ENCODE assay signal across 10 cellular contexts in the genomic region with DNA sequence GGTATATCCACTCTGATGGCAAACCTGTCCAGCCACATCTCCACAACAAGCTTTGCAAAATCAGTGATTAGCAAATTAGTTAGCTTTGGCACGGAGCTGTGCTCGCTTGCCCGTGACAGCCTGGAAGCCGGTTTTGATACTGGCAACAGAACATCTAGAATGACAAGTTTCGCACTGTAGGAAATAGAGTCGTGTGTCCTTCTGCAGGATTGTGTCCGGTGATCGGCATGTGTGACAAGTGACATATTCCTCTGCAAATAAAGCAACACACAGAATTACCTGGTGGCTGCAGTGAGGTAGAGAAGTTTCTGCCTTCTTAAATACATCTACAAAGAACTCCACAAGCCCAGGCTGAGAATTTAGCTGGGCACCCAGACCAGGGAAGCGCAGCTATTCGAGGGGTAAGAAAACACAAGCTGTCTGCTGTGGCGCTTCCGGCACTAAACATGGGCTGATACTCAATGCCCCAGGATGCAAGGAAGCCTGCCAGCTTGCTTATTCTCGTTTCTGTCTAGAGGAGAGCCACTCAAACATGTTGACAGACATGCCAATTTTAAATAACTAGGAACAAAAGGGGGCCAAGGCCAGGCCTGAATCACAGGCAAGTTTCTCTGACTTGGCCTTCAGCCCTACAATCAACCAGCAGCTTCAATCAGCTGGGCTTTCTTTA. TPM values are rescaled to one million over a fixed set of nuclear protein-coding genes. Genes with fewer than 3 reads are reported as not detected.
DNase-seq lines count a peak whose midpoint lies in the region; ATAC-seq and TF ChIP-seq lines count a peak whose summit lies in the region.
"Had no signal": no experiment of that assay in that cellular context is flagged by ENCODE, and none has a peak within 500 bp of the region (broad histone marks: within the 10 kb centered on the region; RNA-seq: fewer than 3 reads in every experiment).

No MANE protein-coding gene starts in this region.

- WGBS in endodermal cell (ENCODE audit: insufficient coverage in 1 of 2, insufficient read length in 1 of 2), 2 experiments, result 97 to 98% methylated on average over 5 to 13 of the region's 13 CpGs
- 49 to 78% (median 59%) methylated on average over 13 of the region's 13 CpGs for WGBS in psoas muscle, 3 donors

- peak overlapping the region; percentile 11 for H3K27ac Mint-ChIP-seq in activated CD4-positive, alpha-beta T cell treated with anti-CD3 and anti-CD28 coated beads, Interleukin-2, amount 10 ng/mL, durations not matched to agents 24 days and 14 days
- peak overlapping the region; percentile 16 for H3K27ac Mint-ChIP-seq in endodermal cell

- intact Hi-C loops in activated CD4-positive, alpha-beta T cell treated with anti-CD3 and anti-CD28 coated beads, Interleukin-2, amount 10 ng/mL, durations not matched to agents 24 days and 14 days (cut with micrococcal nuclease), result no loop called here
- intact Hi-C loops in psoas muscle (cut with DNase I), result no loop called here

- ATAC-seq in psoas muscle (peak in 3 of 4 donors; percentile 19 to 55 (median 53)), HG02973 (IDR thresholded peaks at IDR 0.05; ENCODE audit: unreplicated experiment) (no peak), HG03457 (IDR thresholded peaks at IDR 0.05; ENCODE audit: unreplicated experiment) (no peak)

- H3K27me3 Mint-ChIP-seq in activated CD4-positive, alpha-beta T cell treated with anti-CD3 and anti-CD28 coated beads, Interleukin-2, amount 10 ng/mL, durations not matched to agents 24 days and 14 days, result no peaks in the 10 kb centered on the region
- H3K27me3 Mint-ChIP-seq in endodermal cell (ENCODE audit: insufficient read depth), result no peaks in the 10 kb centered on the region

- H3K36me3 ChIP-seq in endodermal cell (ENCODE audit: control insufficient read depth, insufficient read depth, low read length) (peaks cover 81% of the 10 kb centered on the region), psoas muscle (ENCODE audit: insufficient read depth in 1 of 2, low read depth in 1 of 2) (peaks cover 23 to 98% of the 10 kb centered on the region in 2 donors)

- no peak overlapping the region for H3K4me3 Mint-ChIP-seq in activated CD4-positive, alpha-beta T cell treated with anti-CD3 and anti-CD28 coated beads, Interleukin-2, amount 10 ng/mL, durations not matched to agents 24 days and 14 days
- H3K4me3 Mint-ChIP-seq in endodermal cell, result no peak overlapping the region

- no peak for DNase-seq in activated CD4-positive, alpha-beta T cell treated with anti-CD3 and anti-CD28 coated beads, Interleukin-2, amount 10 ng/mL, durations not matched to agents 24 days and 14 days
- no peak for DNase-seq in activated CD4-positive, alpha-beta T cell treated with anti-CD3 and anti-CD28 coated beads, Interleukin-2, amount 50 U/mL, for 48 hours
- peak; percentile 41 for DNase-seq in NCI-H2196 treated with DMSO at 0.1 percent for 48 hours (lab: John Stamatoyannopoulos, UW; ENCODE audit: unreplicated experiment)
- DNase-seq in endodermal cell, result no peak
- no peak for DNase-seq in psoas muscle
- no peak for DNase-seq in HCEC 1CT
- DNase-seq: islet precursor cell had no signal

- H3K9me3 Mint-ChIP-seq in activated CD4-positive, alpha-beta T cell treated with anti-CD3 and anti-CD28 coated beads, Interleukin-2, amount 10 ng/mL, durations not matched to agents 24 days and 14 days, result no peaks in the 10 kb centered on the region
- H3K9me3 Mint-ChIP-seq in endodermal cell, result no peaks in the 10 kb centered on the region

- H3K9me3 ChIP-seq in endodermal cell (ENCODE audit: control insufficient read depth, low read length) (no peaks in the 10 kb centered on the region), psoas muscle (no peaks in the 10 kb centered on the region)
- H3K9me3 ChIP-seq: neutrophil had no signal

- H3K4me1 Mint-ChIP-seq in activated CD4-positive, alpha-beta T cell treated with anti-CD3 and anti-CD28 coated beads, Interleukin-2, amount 10 ng/mL, durations not matched to agents 24 days and 14 days, result peaks cover 11% of the 10 kb centered on the region
- no peaks in the 10 kb centered on the region for H3K4me1 Mint-ChIP-seq in endodermal cell

- no peak overlapping the region for H3K27ac ChIP-seq in endodermal cell (ENCODE audit: low read depth, low read length)
- peak overlapping the region; percentile 58 for H3K27ac ChIP-seq in psoas muscle
- H3K27ac ChIP-seq: neutrophil had no signal

- H3K4me3 ChIP-seq in endodermal cell (ENCODE audit: low read length) (no peak overlapping the region), psoas muscle (no peak overlapping the region)

- no peaks in the 10 kb centered on the region for H3K27me3 ChIP-seq in endodermal cell (ENCODE audit: control insufficient read depth, insufficient read depth, low read length, poor library complexity, severe bottlenecking)
- no peaks in the 10 kb centered on the region for H3K27me3 ChIP-seq in psoas muscle (ENCODE audit: insufficient read depth in 3 of 3, low read length in 2 of 3)
- H3K27me3 ChIP-seq: neutrophil had no signal

- H3K4me1 ChIP-seq in endodermal cell (ENCODE audit: control insufficient read depth, insufficient read depth, low read length) (no peaks in the 10 kb centered on the region), psoas muscle (peaks cover 15% of the 10 kb centered on the region)

- H3K36me3 Mint-ChIP-seq in activated CD4-positive, alpha-beta T cell treated with anti-CD3 and anti-CD28 coated beads, Interleukin-2, amount 10 ng/mL, durations not matched to agents 24 days and 14 days (ENCODE audit: low read depth), result peaks cover 68% of the 10 kb centered on the region
- H3K36me3 Mint-ChIP-seq in endodermal cell (ENCODE audit: low read depth), result peaks cover 76% of the 10 kb centered on the region

- no peak for TF ChIP-seq CTCF in endodermal cell (conservative IDR thresholded peaks at IDR 0.05)
- TF ChIP-seq CTCF in psoas muscle (IDR thresholded peaks at IDR 0.05), result no peak

- no peak overlapping the region for H3K9ac ChIP-seq in endodermal cell (ENCODE audit: extremely low read depth, low read length, poor library complexity, severe bottlenecking)

RNA-seq across cellular contexts. Expression of a gene that starts 22.3 kb away (rescaled TPM):
- total RNA-seq in activated CD4-positive, alpha-beta T cell treated with anti-CD3 and anti-CD28 coated beads, Interleukin-2, amount 10 ng/mL, durations not matched to agents 24 days and 14 days, result 106 and 107 TPM in 2 replicates
- total RNA-seq in endodermal cell, result 100 to 1,000 TPM; 106 to 144 TPM
- 89.9 TPM for polyA plus RNA-seq in endodermal cell (2013, experiment 1 of 2)
- polyA plus RNA-seq in endodermal cell (2013, experiment 2 of 2), result 86.4 TPM
- total RNA-seq in psoas muscle, result 10 to 100 TPM; 49.4 to 88.9 (median 82.8) TPM
- polyA plus RNA-seq in psoas muscle, result 100 to 1,000 TPM in 2 of 3 donors, 10 to 100 TPM in 1; 95.8 to 219 (median 192) TPM

Comparison
In these comparisons a context has a peak if more than half of its experiments do, and no peak if none do; other contexts are left out.
1. ATAC-seq: peak in psoas muscle (3 of 4); none in HG02973 (single experiment) and HG03457 (single experiment).